In genomic region chr1:77831566-77831965, GRCh38 we compare ENCODE assay signal across 16 cellular contexts. TPM values are rescaled to one million over a fixed set of nuclear protein-coding genes. Genes with fewer than 3 reads are reported as not detected.
DNase-seq lines count a peak whose midpoint lies in the region; ATAC-seq, FAIRE-seq and TF ChIP-seq lines count a peak whose summit lies in the region.
"Had no signal": no experiment of that assay in that cellular context is flagged by ENCODE, and none has a peak within 500 bp of the region (broad histone marks: within the 10 kb centered on the region; RNA-seq: fewer than 3 reads in every experiment).

No MANE protein-coding gene starts in this region.

- no peak for TF ChIP-seq RAD21 in HepG2 (CRISPR knock-in tag; IDR thresholded peaks at IDR 0.05)

- H4K20me1 ChIP-seq in HepG2 (ENCODE audit: insufficient read depth, low read length) = no peaks in the 10 kb centered on the region

- ATAC-seq in HepG2 (no peak), right lobe of liver (no peak), HG03442 (IDR thresholded peaks at IDR 0.05; ENCODE audit: unreplicated experiment) (no peak)
- ATAC-seq: naive thymus-derived CD8-positive, alpha-beta T cell; stimulated activated naive CD8-positive, alpha-beta T cell treated with anti-CD3 and anti-CD28 coated beads, Interleukin-15, amount 100 ng/mL, for 72 hours had no signal

- 99% methylated on average over 4 of the region's 4 CpGs for WGBS in HepG2 (ENCODE audit: low lambda C conversion rate)
- 87% methylated on average over 4 of the region's 4 CpGs for WGBS in right lobe of liver (ENCODE audit: insufficient coverage, low coverage, low lambda C conversion rate, missing lambda C conversion rate)
- WGBS in esophagus squamous epithelium, 2 donors = 77 to 91% methylated on average over 4 of the region's 4 CpGs

- peaks cover 2 to 6% of the 10 kb centered on the region in 2 experiments; a peak in 1 of 5 replicates for H3K36me3 ChIP-seq in HepG2 (replicated peaks in 1 of 2; ENCODE audit: control insufficient read depth in 1 of 2, insufficient read depth in 2 of 2, low read length in 2 of 2)
- H3K36me3 ChIP-seq in right lobe of liver = peaks cover 0 to 4% (median 0%) of the 10 kb centered on the region in 4 donors
- H3K36me3 ChIP-seq in esophagus squamous epithelium = peaks cover 0 to 23% (median 0%) of the 10 kb centered on the region in 3 donors
- H3K36me3 ChIP-seq in parathyroid adenoma (ENCODE audit: control insufficient read depth, insufficient read depth, low read length) = no peaks in the 10 kb centered on the region
- no peaks in the 10 kb centered on the region for H3K36me3 ChIP-seq in vagina

- H3K79me2 ChIP-seq in HepG2 (ENCODE audit: insufficient read depth, low read length) (no peaks in the 10 kb centered on the region), parathyroid adenoma (no peaks in the 10 kb centered on the region)

- no peaks in the 10 kb centered on the region for H3K9me3 ChIP-seq in HepG2 (ENCODE audit: low read length)
- H3K9me3 ChIP-seq in right lobe of liver = no peaks in the 10 kb centered on the region
- no peaks in the 10 kb centered on the region for H3K9me3 ChIP-seq in esophagus squamous epithelium
- H3K9me3 ChIP-seq in parathyroid adenoma (ENCODE audit: control insufficient read depth, low read length) = no peaks in the 10 kb centered on the region
- H3K9me3 ChIP-seq in vagina = no peaks in the 10 kb centered on the region

- CTCF ChIA-PET in HepG2 (lab: Yijun Ruan, JAX; ENCODE audit: low intra/inter-chr PET ratio, low total read pairs) = no interaction called here

- no peaks in the 10 kb centered on the region for H3K4me1 ChIP-seq in HepG2 (ENCODE audit: insufficient read depth, low read length)
- peaks cover 0 to 9% (median 0%) of the 10 kb centered on the region in 4 donors for H3K4me1 ChIP-seq in right lobe of liver
- H3K4me1 ChIP-seq in esophagus squamous epithelium = peaks cover 0 to 50% (median 14%) of the 10 kb centered on the region in 3 donors
- H3K4me1 ChIP-seq in parathyroid adenoma = peaks cover 3% of the 10 kb centered on the region
- peaks cover 52% of the 10 kb centered on the region for H3K4me1 ChIP-seq in vagina

- TF ChIP-seq CTCF in HepG2 (CRISPR knock-in tag; IDR thresholded peaks at IDR 0.05) (no peak), right lobe of liver (IDR thresholded peaks at IDR 0.05) (no peak), esophagus squamous epithelium (IDR thresholded peaks at IDR 0.05) (no peak), parathyroid adenoma (IDR thresholded peaks at IDR 0.05) (no peak), vagina (IDR thresholded peaks at IDR 0.05) (no peak)

- TSS peak; percentile 39 for BruUV-seq in HepG2 (replicated peaks; lab: Mats Ljungman, UMichigan)

- no peak for DNase-seq in HepG2 (ENCODE audit: low spot score)
- no peak for DNase-seq in right lobe of liver
- DNase-seq in esophagus squamous epithelium (lab: John Stamatoyannopoulos, UW) = no peak
- no peak for DNase-seq in vagina (ENCODE audit: extremely low spot score in 2 of 2)
- no peak for DNase-seq in dermis blood vessel endothelial cell
- DNase-seq in SK-N-DZ (ENCODE audit: low spot score) = no peak
- DNase-seq: activated CD4-positive, CD25-positive, alpha-beta regulatory T cell treated with anti-CD3 and anti-CD28 coated beads, Interleukin-2, amount 50 U/mL, for 72 hours; activated naive CD8-positive, alpha-beta T cell treated with anti-CD3 and anti-CD28 coated beads, Interleukin-2, amount 10 ng/mL, durations not matched to agents 7 days and 5 days; Calu3; kidney; naive thymus-derived CD8-positive, alpha-beta T cell; small intestine; stimulated activated naive CD8-positive, alpha-beta T cell treated with anti-CD3 and anti-CD28 coated beads, Interleukin-15, amount 100 ng/mL, for 72 hours; T-helper 1 cell had no signal

- no peak for TF ChIP-seq EP300 in HepG2 (IDR thresholded peaks at IDR 0.05; ENCODE audit: low read depth in 2 of 2, low read length in 2 of 2)
- TF ChIP-seq EP300 in HepG2 (CRISPR knock-in tag; IDR thresholded peaks at IDR 0.05; ENCODE audit: borderline replicate concordance) = no peak

- H2AFZ ChIP-seq in HepG2 (ENCODE audit: low read length) (no peak overlapping the region), parathyroid adenoma (no peak overlapping the region)

- H3K27ac ChIP-seq in HepG2 (ENCODE audit: extremely low read length, insufficient read depth, low read length) (no peak overlapping the region), right lobe of liver (no peak overlapping the region), esophagus squamous epithelium (peak overlapping the region in 3 of 4 donors; percentile 62 to 86 (median 66)), parathyroid adenoma (peak overlapping the region; percentile 15), vagina (peak overlapping the region; percentile 36)

- no peak overlapping the region for H3K4me2 ChIP-seq in HepG2 (ENCODE audit: low read depth, low read length)
- no peak overlapping the region for H3K4me2 ChIP-seq in parathyroid adenoma (ENCODE audit: low read length)

- FAIRE-seq in HepG2 (lab: Jason Lieb, UNC) = no peak
- FAIRE-seq: small intestine had no signal

- in situ Hi-C loops in HepG2 (cut with HindIII; ENCODE audit: extremely low pct_ligation_motif_present, low pct_unique_long_range_greater_than_20kb) = no loop called here

- no peak overlapping the region for H3K9ac ChIP-seq in HepG2 (ENCODE audit: insufficient read depth, low read depth, low read length)
- H3K9ac ChIP-seq in parathyroid adenoma = no peak overlapping the region

- POLR2A ChIA-PET in HepG2 (lab: Yijun Ruan, JAX) = no interaction called here

- intact Hi-C loops in HepG2 (cut with micrococcal nuclease; ENCODE audit: unreplicated experiment) = no loop called here
- intact Hi-C loops in right lobe of liver (cut with DNase I) = loop anchor here in 1 of 2 donors (10.0 kb wide), 1 partner anchor 53 kb away; the partner anchor contains the start of gene NEXN
- intact Hi-C loops in esophagus squamous epithelium (cut with DNase I) = no loop called here
- intact Hi-C loops in vagina (cut with DNase I) = no loop called here

- no peaks in the 10 kb centered on the region for H3K27me3 ChIP-seq in HepG2 (ENCODE audit: control insufficient read depth in 1 of 2, insufficient read depth in 2 of 2, low read length in 2 of 2)
- no peaks in the 10 kb centered on the region for H3K27me3 ChIP-seq in right lobe of liver
- no peaks in the 10 kb centered on the region for H3K27me3 ChIP-seq in esophagus squamous epithelium
- no peaks in the 10 kb centered on the region for H3K27me3 ChIP-seq in parathyroid adenoma (ENCODE audit: control insufficient read depth, insufficient read depth, low read length)
- no peaks in the 10 kb centered on the region for H3K27me3 ChIP-seq in vagina

- H3K4me3 ChIP-seq in HepG2 (replicated peaks in 1 of 3; ENCODE audit: insufficient read depth in 1 of 3, low read depth in 2 of 3, low read length in 3 of 3) (no peak overlapping the region), right lobe of liver (no peak overlapping the region), esophagus squamous epithelium (no peak overlapping the region), parathyroid adenoma (ENCODE audit: low read depth, low read length) (no peak overlapping the region), vagina (no peak overlapping the region)

- no peak for TF ChIP-seq POLR2A in HepG2 (IDR thresholded peaks at IDR 0.05; ENCODE audit: insufficient read depth in 1 of 2, low read depth in 2 of 2, low read length in 2 of 2)
- no peak for TF ChIP-seq POLR2A in right lobe of liver (IDR thresholded peaks at IDR 0.05)
- TF ChIP-seq POLR2A in esophagus squamous epithelium (IDR thresholded peaks at IDR 0.05) = no peak
- no peak for TF ChIP-seq POLR2A in vagina (IDR thresholded peaks at IDR 0.05)

RNA-seq across cellular contexts. Expression of gene MIGA1, which starts 52.1 kb away (rescaled TPM):
- total RNA-seq in HepG2 (2016; rRNA removed; fragmentation: Illumina TruSeq; extraction: Trizol) (6.6 and 6.7 TPM in 2 replicates), right lobe of liver (10 to 100 TPM in 2 of 6 experiments, 1 to 10 TPM in 4; 7.7 to 12.2 (median 8.8) TPM), esophagus squamous epithelium (10 to 100 TPM in 1 of 4 donors, 1 to 10 TPM in 3; 3.8 to 12.6 (median 7.5) TPM), vagina (10.8 TPM), dermis blood vessel endothelial cell (16.1 and 19.9 TPM in 2 replicates)
- 9.2 and 10.6 TPM in 2 replicates for total RNA-seq in HepG2 (2016; cell fraction: cytosol; rRNA removed; fragmentation: Illumina TruSeq; extraction: Trizol; ENCODE audit: low read depth)
- 6.2 and 7.2 TPM in 2 replicates for total RNA-seq in HepG2 (2016; cell fraction: insoluble cytoplasmic fraction; rRNA removed; fragmentation: Illumina TruSeq; extraction: Trizol)
- 5.1 and 6.1 TPM in 2 replicates for total RNA-seq in HepG2 (2016; cell fraction: membrane; rRNA removed; fragmentation: Illumina TruSeq; extraction: Trizol)
- 9.9 and 11.1 TPM in 2 replicates for total RNA-seq in HepG2 (2016; cell fraction: nucleus; rRNA removed; fragmentation: Illumina TruSeq; extraction: Trizol)
- 3.4 and 3.8 TPM in 2 replicates for polyA plus RNA-seq in HepG2 (2011; rRNA removed)
- 1.4 and 2.6 TPM in 2 replicates for polyA plus RNA-seq in HepG2 (2011; cell fraction: cytosol; rRNA removed)
- 1.00 and 1.6 TPM in 2 replicates for polyA plus RNA-seq in HepG2 (2011; cell fraction: nucleus; rRNA removed)
- polyA plus RNA-seq in HepG2 (2012) = 5.7 and 6.3 TPM in 2 replicates
- polyA plus RNA-seq in HepG2 (2016; cell fraction: cytosol; fragmentation: Illumina TruSeq; extraction: Trizol; ENCODE audit: low read depth) = 0.17 and 0.18 TPM in 2 replicates
- 2.5 and 2.7 TPM in 2 replicates for polyA plus RNA-seq in HepG2 (2016; cell fraction: insoluble cytoplasmic fraction; fragmentation: Illumina TruSeq; extraction: Trizol; ENCODE audit: low read depth)
- 0.33 and 0.52 TPM in 2 replicates for polyA plus RNA-seq in HepG2 (2016; cell fraction: membrane; fragmentation: Illumina TruSeq; extraction: Trizol; ENCODE audit: low read depth)
- 4.9 TPM in 2 replicates for polyA plus RNA-seq in HepG2 (2016; cell fraction: nucleus; fragmentation: Illumina TruSeq; extraction: Trizol; ENCODE audit: insufficient read depth, low read depth)
- polyA minus RNA-seq in HepG2 (2011; rRNA and poly(A)+ RNA removed; ENCODE audit: low replicate concordance) = 6.6 and 10.1 TPM in 2 replicates
- polyA minus RNA-seq in HepG2 (2011; cell fraction: cytosol; rRNA and poly(A)+ RNA removed) = 4.4 and 4.6 TPM in 2 replicates
- polyA minus RNA-seq in HepG2 (2011; cell fraction: nucleus; rRNA and poly(A)+ RNA removed) = 10.9 and 13.8 TPM in 2 replicates
- 5.1 and 5.7 TPM in 2 replicates for polyA plus RNA-seq in SK-N-DZ (2014; cell fraction: cytosol; rRNA removed)
- 2.1 and 3.5 TPM in 2 replicates for polyA plus RNA-seq in SK-N-DZ (2014; cell fraction: nucleus; rRNA removed)

RNA-seq across cellular contexts. Expression of gene NEXN, which starts 56.9 kb away (rescaled TPM):
- total RNA-seq in HepG2 (2016; rRNA removed; fragmentation: Illumina TruSeq; extraction: Trizol) (0.97 and 1.1 TPM in 2 replicates), right lobe of liver (1 to 10 TPM in 5 of 6 experiments, under 1 TPM in 1; 0.42 to 3.9 (median 1.9) TPM), esophagus squamous epithelium (10 to 100 TPM in 2 of 4 donors, 1 to 10 TPM in 1, under 1 TPM in 1; 0.76 to 34.1 (median 8.2) TPM), vagina (20.1 TPM), dermis blood vessel endothelial cell (3.1 and 5.8 TPM in 2 replicates)
- total RNA-seq in HepG2 (2016; cell fraction: cytosol; rRNA removed; fragmentation: Illumina TruSeq; extraction: Trizol; ENCODE audit: low read depth) = 0.35 and 0.40 TPM in 2 replicates
- total RNA-seq in HepG2 (2016; cell fraction: insoluble cytoplasmic fraction; rRNA removed; fragmentation: Illumina TruSeq; extraction: Trizol) = 1.1 TPM in 2 replicates
- 0.43 and 0.59 TPM in 2 replicates for total RNA-seq in HepG2 (2016; cell fraction: membrane; rRNA removed; fragmentation: Illumina TruSeq; extraction: Trizol)
- 0.78 and 0.97 TPM in 2 replicates for total RNA-seq in HepG2 (2016; cell fraction: nucleus; rRNA removed; fragmentation: Illumina TruSeq; extraction: Trizol)
- 0.07 and 0.14 TPM in 2 replicates for polyA plus RNA-seq in HepG2 (2011; rRNA removed)
- polyA plus RNA-seq in HepG2 (2011; cell fraction: cytosol; rRNA removed) = 0.03 and 0.05 TPM in 2 replicates
- 0.19 and 0.42 TPM in 2 replicates for polyA plus RNA-seq in HepG2 (2011; cell fraction: nucleus; rRNA removed)
- 0.29 and 0.50 TPM in 2 replicates for polyA plus RNA-seq in HepG2 (2012)
- polyA plus RNA-seq in HepG2 (2016; cell fraction: cytosol; fragmentation: Illumina TruSeq; extraction: Trizol; ENCODE audit: low read depth) = 0.18 and 0.24 TPM in 2 replicates
- 2.6 and 2.9 TPM in 2 replicates for polyA plus RNA-seq in HepG2 (2016; cell fraction: insoluble cytoplasmic fraction; fragmentation: Illumina TruSeq; extraction: Trizol; ENCODE audit: low read depth)
- 0.39 and 0.52 TPM in 2 replicates for polyA plus RNA-seq in HepG2 (2016; cell fraction: membrane; fragmentation: Illumina TruSeq; extraction: Trizol; ENCODE audit: low read depth)
- polyA plus RNA-seq in HepG2 (2016; cell fraction: nucleus; fragmentation: Illumina TruSeq; extraction: Trizol; ENCODE audit: insufficient read depth, low read depth) = 3.0 and 5.3 TPM in 2 replicates
- polyA minus RNA-seq in HepG2 (2011; rRNA and poly(A)+ RNA removed; ENCODE audit: low replicate concordance) = not detected in 2 replicates
- not detected in 2 replicates for polyA minus RNA-seq in HepG2 (2011; cell fraction: cytosol; rRNA and poly(A)+ RNA removed)
- 0.52 and 1.2 TPM in 2 replicates for polyA minus RNA-seq in HepG2 (2011; cell fraction: nucleus; rRNA and poly(A)+ RNA removed)
- not detected in 2 replicates for polyA plus RNA-seq in SK-N-DZ (2014; cell fraction: cytosol; rRNA removed)
- polyA plus RNA-seq in SK-N-DZ (2014; cell fraction: nucleus; rRNA removed) = 0.15 and 0.55 TPM in 2 replicates

Comparison
In these comparisons a context has a peak if more than half of its experiments do, and no peak if none do; other contexts are left out.
1. H3K27ac ChIP-seq: peak in esophagus squamous epithelium (3 of 4), parathyroid adenoma (single experiment) and vagina (single experiment); none in HepG2 (single experiment) and right lobe of liver (0 of 3).